In the genomic region with DNA sequence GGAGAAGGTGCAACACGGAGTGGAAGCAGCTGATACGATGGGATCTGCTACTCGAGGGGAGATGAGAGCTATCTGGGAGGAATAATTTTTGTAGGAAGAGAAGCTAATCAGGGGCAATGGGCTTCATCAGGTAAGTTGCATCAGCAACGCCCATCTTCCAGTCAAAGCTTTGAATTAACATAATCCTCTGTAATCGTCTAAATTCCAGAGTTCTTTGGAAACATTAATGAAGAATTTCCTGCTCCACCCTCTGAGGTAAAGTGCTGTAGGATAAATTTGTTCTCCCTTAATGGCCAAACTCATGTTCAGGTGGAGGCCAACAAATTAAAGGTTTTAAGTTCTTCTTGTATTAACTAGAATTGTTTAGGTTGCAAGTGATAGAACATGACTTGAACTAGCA, we compare ENCODE assay signal across 23 cellular contexts.
"Had no signal": no experiment of that assay in that cellular context is flagged by ENCODE, and none has a peak within 500 bp of the region (broad histone marks: within the 10 kb centered on the region; RNA-seq: fewer than 3 reads in every experiment).

No MANE protein-coding gene starts in this region.

- H3K9me3 ChIP-seq: SJSA1 had no signal

- H3K4me1 Mint-ChIP-seq: IgD-negative memory B cell had no signal

- H3K27ac ChIP-seq: HL-60, KMS-11, SJSA1, SK-N-MC had no signal

- H3K9ac ChIP-seq: KMS-11 had no signal

- H3K27ac Mint-ChIP-seq: IgD-negative memory B cell had no signal

- DNase-seq: Kasumi-1, MM.1S, NCI-H1092 treated with DMSO at 0.1 percent for 48 hours, NCI-H1436, NCI-H187, NCI-H2029 treated with DMSO at 0.1 percent for 48 hours, NCI-H2171 treated with DMSO at 0.1 percent for 48 hours, NCI-H345, NCI-H446 treated with DMSO at 0.1 percent for 48 hours, NCI-H510A treated with DMSO at 0.1 percent for 48 hours, NCI-H526, NCI-H774, Right ventricle myocardium superior, RPMI8226, SIG-M5 had no signal

- FAIRE-seq: HTR-8/SVneo, K562, RCC 7860 had no signal

- H3K4me2 ChIP-seq: KMS-11 had no signal

- H3K36me3 ChIP-seq: SJSA1 had no signal

- H3K36me3 Mint-ChIP-seq: IgD-negative memory B cell had no signal

- H3K9me3 Mint-ChIP-seq: IgD-negative memory B cell had no signal

- H3K27me3 ChIP-seq: SJSA1 had no signal

- H3K4me1 ChIP-seq: SJSA1 had no signal

- H3K4me3 ChIP-seq: K562, SJSA1, SK-N-MC had no signal
